ENCODE assay signal across 22 cellular contexts in genomic region chr16:48959747-48960146, GRCh38.
"Had no signal": no experiment of that assay in that cellular context is flagged by ENCODE, and none has a peak within 500 bp of the region (broad histone marks: within the 10 kb centered on the region; RNA-seq: fewer than 3 reads in every experiment).

No MANE protein-coding gene starts in this region.

- H3K4me3 ChIP-seq: dorsolateral prefrontal cortex, lung, mucosa of descending colon, neural progenitor cell, smooth muscle cell, suprapubic skin, vagina had no signal

- H3K79me2 ChIP-seq: parathyroid adenoma had no signal

- DNase-seq: dorsolateral prefrontal cortex; effector CD4-positive, alpha-beta T cell; hypothalamus; kidney; mucosa of descending colon; naive thymus-derived CD4-positive, alpha-beta T cell; stimulated activated CD4-positive, alpha-beta T cell treated with anti-CD3 and anti-CD28 coated beads, Interleukin-12 subunit alpha, Interleukin-12 subunit beta, amount 100 ng/mL, for 4 hours; stimulated activated CD4-positive, alpha-beta T cell treated with anti-CD3 and anti-CD28 coated beads, Interleukin-1b, Interleukin-23, amount 100 ng/mL, for 48 hours; stimulated activated CD4-positive, alpha-beta T cell treated with anti-CD3 and anti-CD28 coated beads, Interleukin-4, amount 100 ng/mL, for 1 hour; stimulated activated CD8-positive, alpha-beta memory T cell treated with anti-CD3 and anti-CD28 coated beads, Interleukin-4, amount 100 ng/mL, for 48 hours; stimulated activated naive CD4-positive, alpha-beta T cell; stimulated activated naive CD8-positive, alpha-beta T cell treated with anti-CD3 and anti-CD28 coated beads, Interleukin-15, amount 100 ng/mL, for 72 hours; trophoblast cell had no signal

- ATAC-seq: left lobe of liver; mucosa of descending colon; naive thymus-derived CD4-positive, alpha-beta T cell; sciatic nerve; stimulated activated naive CD8-positive, alpha-beta T cell treated with anti-CD3 and anti-CD28 coated beads, Interleukin-15, amount 100 ng/mL, for 72 hours had no signal

- H2AFZ ChIP-seq: neural progenitor cell, parathyroid adenoma had no signal

- FAIRE-seq: frontal cortex, kidney had no signal

- H3K36me3 ChIP-seq: neural progenitor cell, suprapubic skin, vagina had no signal

- H3K27me3 ChIP-seq: neural progenitor cell, suprapubic skin, vagina had no signal

- H3K9me3 ChIP-seq: mucosa of descending colon, suprapubic skin, vagina had no signal

- H3K4me2 ChIP-seq: neural progenitor cell, smooth muscle cell had no signal

- H3K4me1 ChIP-seq: neural progenitor cell, suprapubic skin had no signal

- H3K27ac ChIP-seq: dorsolateral prefrontal cortex, neural progenitor cell, parathyroid adenoma, suprapubic skin, vagina had no signal

- H3K9ac ChIP-seq: neural progenitor cell, parathyroid adenoma had no signal
